ENCODE assay signal across 7 cellular contexts in the genomic region with DNA sequence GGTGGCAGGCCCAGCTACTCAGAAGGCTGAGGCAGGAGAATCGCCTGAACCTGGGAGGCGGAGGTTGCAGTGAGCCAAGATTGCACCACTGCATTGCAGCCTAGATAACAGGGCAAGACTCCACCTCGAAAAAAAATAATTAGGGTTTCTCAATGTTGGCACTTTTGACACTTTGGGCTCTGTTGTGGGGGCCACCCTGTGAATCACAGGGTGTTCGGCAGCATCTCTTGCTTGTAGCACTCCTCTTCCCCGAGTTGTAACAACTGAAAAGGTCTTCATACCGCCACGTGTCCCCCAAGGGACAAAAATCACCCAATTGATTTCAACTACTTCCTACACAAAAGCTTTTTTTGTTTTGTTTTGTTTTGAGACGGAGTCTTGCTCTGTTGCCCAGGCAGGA.
"Had no signal": no experiment of that assay in that cellular context is flagged by ENCODE, and none has a peak within 500 bp of the region (broad histone marks: within the 10 kb centered on the region; RNA-seq: fewer than 3 reads in every experiment).

No MANE protein-coding gene starts in this region.

- H3K36me3 ChIP-seq: adrenal gland, cardiac muscle cell, colonic mucosa, pancreas had no signal

- DNase-seq: left lung, tibial artery had no signal

- H3K4me1 ChIP-seq: adrenal gland, colonic mucosa, pancreas had no signal

- H3K27ac ChIP-seq: adrenal gland, cardiac muscle cell, colonic mucosa, left lung, pancreas had no signal

- H3K4me3 ChIP-seq: adrenal gland, cardiac muscle cell, colonic mucosa, left lung, mucosa of descending colon, pancreas, tibial artery had no signal

- H3K9me3 ChIP-seq: adrenal gland, colonic mucosa, left lung, mucosa of descending colon, pancreas, tibial artery had no signal

- H3K27me3 ChIP-seq: adrenal gland, cardiac muscle cell, colonic mucosa, left lung, pancreas, tibial artery had no signal
